Comparison of ENCODE assay signal across 8 cellular contexts in the genomic region with DNA sequence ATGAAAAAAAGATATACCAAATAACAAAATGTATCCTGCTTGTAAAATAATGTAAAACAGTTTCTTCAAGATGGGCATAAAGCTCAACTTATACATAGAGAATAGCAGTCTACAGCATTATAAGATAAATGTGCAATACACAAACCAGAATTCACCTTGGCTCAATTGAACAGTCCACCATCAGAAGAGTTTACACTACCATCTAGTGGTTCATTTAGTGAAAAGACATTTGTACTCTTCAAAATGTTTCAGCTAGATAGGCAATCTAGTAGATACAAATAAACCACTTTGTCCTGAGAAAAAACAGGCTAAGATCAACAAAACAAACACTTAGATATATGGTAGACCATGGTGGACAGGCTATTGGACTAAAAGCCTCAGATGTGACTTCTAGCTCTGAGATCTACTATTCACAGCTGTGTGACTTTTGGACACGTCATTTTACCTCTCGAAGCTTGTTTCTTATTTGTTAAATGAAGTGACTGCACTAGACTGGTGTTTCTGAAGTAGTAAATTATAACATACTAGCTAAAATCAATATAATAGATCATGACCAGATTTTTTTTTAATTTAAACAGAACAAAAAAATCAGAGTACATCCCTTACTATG. TPM values are rescaled to one million over a fixed set of nuclear protein-coding genes. Genes with fewer than 3 reads are reported as not detected.
DNase-seq lines count a peak whose midpoint lies in the region; ATAC-seq and TF ChIP-seq lines count a peak whose summit lies in the region.

No MANE protein-coding gene starts in this region.

- DNase-seq in A172 (ENCODE audit: low spot score): peak; percentile 40
- DNase-seq in NCI-H2196 treated with DMSO at 0.1 percent for 48 hours (lab: John Stamatoyannopoulos, UW; ENCODE audit: unreplicated experiment): peak; percentile 46
- no peak for DNase-seq in chondrocyte (ENCODE audit: low spot score)
- DNase-seq in right lobe of liver: no peak
- DNase-seq in OCI-M2 (lab: John Stamatoyannopoulos, UW; ENCODE audit: unreplicated experiment): no peak
- DNase-seq in occipital lobe (lab: John Stamatoyannopoulos, UW): no peak

- no peaks in the 10 kb centered on the region for H3K27me3 ChIP-seq in right lobe of liver

- H3K27ac Mint-ChIP-seq in chondrocyte (ENCODE audit: unreplicated experiment): no peak overlapping the region

- no peak overlapping the region for H3K4me3 Mint-ChIP-seq in chondrocyte (ENCODE audit: unreplicated experiment)

- TF ChIP-seq POLR2A in right lobe of liver (IDR thresholded peaks at IDR 0.05): no peak

- no peaks in the 10 kb centered on the region for H3K4me1 ChIP-seq in right lobe of liver

- H3K4me1 Mint-ChIP-seq in chondrocyte (ENCODE audit: low read depth): no peaks in the 10 kb centered on the region

- TF ChIP-seq CTCF in GM12874 (IDR thresholded peaks at IDR 0.05; ENCODE audit: insufficient read depth, low read depth, low read length): peak; percentile 26; the same call in 1 of the 2 replicates
- peak; percentile 81 for TF ChIP-seq CTCF in chondrocyte (IDR thresholded peaks at IDR 0.05)
- peak; percentile 58 to 83 (median 66) for TF ChIP-seq CTCF in right lobe of liver (IDR thresholded peaks at IDR 0.05)

- ATAC-seq in right lobe of liver (peak; percentile 83 to 90 (median 86)), GM21515 (IDR thresholded peaks at IDR 0.05; ENCODE audit: unreplicated experiment) (no peak)

- no peaks in the 10 kb centered on the region for H3K9me3 ChIP-seq in right lobe of liver

- 74% methylated on average over 2 of the region's 2 CpGs for WGBS in right lobe of liver (ENCODE audit: insufficient coverage, low coverage, low lambda C conversion rate, missing lambda C conversion rate)

- no peak overlapping the region for H3K4me3 ChIP-seq in right lobe of liver

- H3K36me3 ChIP-seq in right lobe of liver: no peaks in the 10 kb centered on the region

- no peak overlapping the region for H3K27ac ChIP-seq in right lobe of liver

- intact Hi-C loops in right lobe of liver (cut with DNase I): no loop called here

- H3K9me3 Mint-ChIP-seq in chondrocyte (ENCODE audit: low read depth): no peaks in the 10 kb centered on the region

- no peaks in the 10 kb centered on the region for H3K36me3 Mint-ChIP-seq in chondrocyte (ENCODE audit: low read depth)

- H3K27me3 Mint-ChIP-seq in chondrocyte (ENCODE audit: low read depth): peaks cover 13% of the 10 kb centered on the region

RNA-seq across cellular contexts. Expression of a gene that starts 22.1 kb away (rescaled TPM):
- not detected in 2 replicates for total RNA-seq in A172 (2014; rRNA removed; shearing (Covaris generic))
- total RNA-seq in chondrocyte: not detected in 3 replicates
- not detected for total RNA-seq in right lobe of liver
- total RNA-seq in occipital lobe: not detected

Comparison
In these comparisons a context has a peak if more than half of its experiments do, and no peak if none do; other contexts are left out.
1. DNase-seq: peak in A172 (single experiment) and NCI-H2196 treated with DMSO at 0.1 percent for 48 hours (single experiment); none in chondrocyte (single experiment), right lobe of liver (0 of 3), OCI-M2 (single experiment) and occipital lobe (single experiment).
2. CTCF ChIP-seq: peak in every context shown above with its lines; median percentile 81 in chondrocyte; 66 in right lobe of liver; 26 in GM12874.